In the genomic region with DNA sequence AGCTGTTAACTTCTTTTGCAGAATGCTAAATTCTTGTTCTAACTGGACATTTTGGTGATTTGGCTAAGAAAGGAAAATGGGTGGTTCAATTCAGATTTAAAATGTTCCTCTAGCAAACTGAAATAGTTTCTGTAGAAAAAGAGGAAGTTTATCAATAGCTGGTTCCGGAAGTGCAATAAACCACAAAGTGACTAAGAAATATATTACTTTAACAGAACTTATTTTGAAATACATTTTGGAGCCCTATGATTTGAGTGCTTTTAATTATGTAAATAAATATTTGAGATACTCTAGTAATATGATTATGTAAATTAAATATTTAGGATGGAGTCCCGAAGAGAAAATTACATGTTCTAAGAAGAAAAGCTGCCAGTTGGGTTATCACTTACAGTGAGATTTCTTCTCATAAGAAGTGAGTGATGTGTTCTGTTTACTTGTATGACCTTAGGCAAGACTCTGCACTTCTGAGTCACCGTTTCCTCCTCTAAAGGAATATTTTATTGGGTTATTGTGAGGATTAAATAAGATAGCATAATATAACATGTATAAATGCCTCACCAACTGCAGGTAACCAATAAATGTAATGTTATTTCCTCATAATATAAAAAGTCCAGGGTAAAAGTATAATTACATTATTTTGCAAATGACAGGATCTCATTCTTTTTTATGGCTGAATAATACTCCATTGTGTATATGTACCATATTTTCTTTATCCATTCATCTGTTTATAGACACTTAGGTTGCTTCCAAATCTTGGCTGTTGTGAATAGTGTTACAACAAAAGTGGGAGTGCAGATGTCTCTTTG, we compare ENCODE assay signal across 1 cellular context.
TF ChIP-seq lines count a peak whose summit lies in the region.

Gene EVI2B, minus strand, starts transcription at position 73 of the 806 bp plus-strand sequence. CDS start 8,445 bp downstream, outside the sequence.

TF ChIP-seq in GM12878, 131 proteins besides CTCF, POLR2A, EP300 and RAD21 (continued from another document):
- TF ChIP-seq ZBTB40 (IDR thresholded peaks at IDR 0.05; ENCODE audit: borderline replicate concordance) = no peak; the same call in 1 of the 2 replicates
- TF ChIP-seq, protein P1, sequence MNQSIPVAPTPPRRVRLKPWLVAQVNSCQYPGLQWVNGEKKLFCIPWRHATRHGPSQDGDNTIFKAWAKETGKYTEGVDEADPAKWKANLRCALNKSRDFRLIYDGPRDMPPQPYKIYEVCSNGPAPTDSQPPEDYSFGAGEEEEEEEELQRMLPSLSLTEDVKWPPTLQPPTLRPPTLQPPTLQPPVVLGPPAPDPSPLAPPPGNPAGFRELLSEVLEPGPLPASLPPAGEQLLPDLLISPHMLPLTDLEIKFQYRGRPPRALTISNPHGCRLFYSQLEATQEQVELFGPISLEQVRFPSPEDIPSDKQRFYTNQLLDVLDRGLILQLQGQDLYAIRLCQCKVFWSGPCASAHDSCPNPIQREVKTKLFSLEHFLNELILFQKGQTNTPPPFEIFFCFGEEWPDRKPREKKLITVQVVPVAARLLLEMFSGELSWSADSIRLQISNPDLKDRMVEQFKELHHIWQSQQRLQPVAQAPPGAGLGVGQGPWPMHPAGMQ (IDR thresholded peaks at IDR 0.05; ENCODE audit: borderline replicate concordance) = no peak
- TF ChIP-seq EGR1 (IDR thresholded peaks at IDR 0.05; ENCODE audit: borderline replicate concordance in 1 of 2, low read depth in 2 of 2, low read length in 2 of 2) = no peak
- no peak for TF ChIP-seq RAD51 (IDR thresholded peaks at IDR 0.05)
- peak; percentile 36; the same call in 1 of the 2 replicates for TF ChIP-seq FOXM1 (IDR thresholded peaks at IDR 0.05; ENCODE audit: low read depth, low read length)
- no peak for TF ChIP-seq MTA3 (IDR thresholded peaks at IDR 0.05; ENCODE audit: borderline replicate concordance, low read length)
- TF ChIP-seq ZSCAN29 (IDR thresholded peaks at IDR 0.05) = no peak
- TF ChIP-seq GABPA (IDR thresholded peaks at IDR 0.05; ENCODE audit: low read depth) = 0 out of 2 replicates have a peak, but pooled peaks have one; percentile 29
- no peak for TF ChIP-seq YY1 (IDR thresholded peaks at IDR 0.05; ENCODE audit: low read depth, low read length)
- 0 out of 2 replicates have a peak, but pooled peaks have one; percentile 27 for TF ChIP-seq ZBED1 (IDR thresholded peaks at IDR 0.05; ENCODE audit: borderline replicate concordance)
- TF ChIP-seq HSF1 (IDR thresholded peaks at IDR 0.05; ENCODE audit: low read depth, low read length) = no peak
- TF ChIP-seq ATF3 (IDR thresholded peaks at IDR 0.05; ENCODE audit: borderline replicate concordance, extremely low read depth, low read depth, low read length) = no peak
- TF ChIP-seq MXI1 (IDR thresholded peaks at IDR 0.05; ENCODE audit: low read depth, low read length) = no peak
- TF ChIP-seq PAX5 (IDR thresholded peaks at IDR 0.05; ENCODE audit: borderline replicate concordance, low read depth, low read length) = no peak
- no peak for TF ChIP-seq ZNF592 (IDR thresholded peaks at IDR 0.05)
- TF ChIP-seq KLF5 (IDR thresholded peaks at IDR 0.05; ENCODE audit: partially characterized antibody) = no peak
- TF ChIP-seq SREBF2 (IDR thresholded peaks at IDR 0.05; ENCODE audit: low read length) = no peak
- no peak for TF ChIP-seq HDAC6 (IDR thresholded peaks at IDR 0.05; ENCODE audit: unreplicated experiment)
TF ChIP-seq in GM12878: peak in this region for 21.
